ENCODE assay signal across 1 cellular context in genomic region chr1:64973061-64973647, GRCh38.
A peak's percentile ranks its signal among the peaks of the same experiment; 100 is the strongest.
TF ChIP-seq lines count a peak whose summit lies in the region.

No MANE protein-coding gene starts in this region.

TF ChIP-seq in WTC11, 78 proteins besides CTCF, POLR2A, EP300 and RAD21:
- TF ChIP-seq TCF7 (CRISPR knock-in tag; IDR thresholded peaks at IDR 0.05; ENCODE audit: low read depth) (no peak), ZNF512 (CRISPR knock-in tag; IDR thresholded peaks at IDR 0.05; ENCODE audit: borderline replicate concordance) (peak; percentile 25; the same call in 1 of the 2 replicates)
